In the genomic region with DNA sequence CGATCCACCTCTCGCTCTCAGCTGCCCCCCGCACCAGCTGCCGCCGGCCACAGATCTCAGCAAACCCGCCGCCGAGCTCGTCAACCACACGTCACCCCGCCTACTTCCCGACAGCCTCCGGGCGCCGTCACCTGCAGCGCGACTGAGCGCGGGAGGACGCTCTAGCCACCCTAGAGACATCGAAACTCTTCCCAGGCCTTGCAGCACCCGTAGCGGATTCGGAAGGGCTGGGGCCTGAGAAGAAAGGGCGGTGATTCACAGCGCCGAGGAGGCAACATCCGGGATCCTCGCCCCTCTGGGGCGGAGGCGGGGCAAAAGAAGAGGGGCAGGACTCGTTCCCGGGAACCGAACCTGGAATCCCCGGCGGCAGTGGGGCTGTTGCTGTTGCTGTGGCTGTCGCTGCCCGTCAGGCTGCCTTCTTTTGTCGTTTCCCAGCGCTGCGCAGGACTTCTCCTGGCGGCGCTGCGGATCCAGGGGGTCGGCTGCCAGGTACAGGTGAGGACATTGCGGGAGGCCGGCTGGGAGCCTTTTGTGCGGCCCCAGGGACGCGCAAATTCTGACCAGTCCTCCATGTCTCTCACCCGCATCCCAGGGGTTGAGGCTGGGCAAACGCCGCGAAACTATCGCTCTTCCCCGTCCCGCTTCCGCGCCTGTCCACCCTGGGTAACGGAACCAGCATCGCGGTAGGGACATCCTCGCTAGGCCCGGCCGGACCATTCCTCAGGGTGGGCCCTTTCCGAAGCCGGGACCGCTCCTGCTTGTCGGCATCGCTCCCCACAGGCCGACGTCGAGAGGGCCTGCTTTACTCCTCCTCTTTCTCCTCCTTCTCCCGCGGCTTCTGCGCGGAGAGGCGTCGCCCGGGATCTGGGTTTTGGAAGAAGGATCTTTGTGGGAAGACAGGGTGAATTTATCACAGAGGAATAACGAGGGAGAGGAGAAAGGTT, we compare ENCODE assay signal across 1 cellular context.
TF ChIP-seq lines count a peak whose summit lies in the region.

A gene (plus strand): TSS at position 331 of the 944 bp plus-strand sequence. CDS start 9,443 bp downstream, outside the sequence.
A gene with protein sequence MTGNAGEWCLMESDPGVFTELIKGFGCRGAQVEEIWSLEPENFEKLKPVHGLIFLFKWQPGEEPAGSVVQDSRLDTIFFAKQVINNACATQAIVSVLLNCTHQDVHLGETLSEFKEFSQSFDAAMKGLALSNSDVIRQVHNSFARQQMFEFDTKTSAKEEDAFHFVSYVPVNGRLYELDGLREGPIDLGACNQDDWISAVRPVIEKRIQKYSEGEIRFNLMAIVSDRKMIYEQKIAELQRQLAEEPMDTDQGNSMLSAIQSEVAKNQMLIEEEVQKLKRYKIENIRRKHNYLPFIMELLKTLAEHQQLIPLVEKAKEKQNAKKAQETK (minus strand): TSS at position 79 of the 944 bp plus-strand sequence. CDS start 100 bp downstream, outside the sequence.

TF ChIP-seq in K562, 482 proteins besides CTCF, POLR2A, EP300 and RAD21 (continued from another document and continues in another):
- TF ChIP-seq, protein P1, sequence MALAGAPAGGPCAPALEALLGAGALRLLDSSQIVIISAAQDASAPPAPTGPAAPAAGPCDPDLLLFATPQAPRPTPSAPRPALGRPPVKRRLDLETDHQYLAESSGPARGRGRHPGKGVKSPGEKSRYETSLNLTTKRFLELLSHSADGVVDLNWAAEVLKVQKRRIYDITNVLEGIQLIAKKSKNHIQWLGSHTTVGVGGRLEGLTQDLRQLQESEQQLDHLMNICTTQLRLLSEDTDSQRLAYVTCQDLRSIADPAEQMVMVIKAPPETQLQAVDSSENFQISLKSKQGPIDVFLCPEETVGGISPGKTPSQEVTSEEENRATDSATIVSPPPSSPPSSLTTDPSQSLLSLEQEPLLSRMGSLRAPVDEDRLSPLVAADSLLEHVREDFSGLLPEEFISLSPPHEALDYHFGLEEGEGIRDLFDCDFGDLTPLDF (CRISPR knock-in tag; IDR thresholded peaks at IDR 0.05), result peak; percentile 95
- TF ChIP-seq HMGN3 (IDR thresholded peaks at IDR 0.05; ENCODE audit: borderline replicate concordance, extremely low read depth, insufficient read length, low read depth, low read length) (peak; percentile 98), HDAC2 (IDR thresholded peaks at IDR 0.05) (peak; percentile 64), SMARCB1 (IDR thresholded peaks at IDR 0.05; ENCODE audit: insufficient read length, low read depth) (no peak), ZNF197 (CRISPR knock-in tag; IDR thresholded peaks at IDR 0.05; ENCODE audit: low read depth) (no peak), ZNF785 (CRISPR knock-in tag; IDR thresholded peaks at IDR 0.05) (no peak), NR3C1 (CRISPR knock-in tag; IDR thresholded peaks at IDR 0.05) (peak; percentile 71; the same call in 1 of the 2 replicates), FIP1L1 (IDR thresholded peaks at IDR 0.05; ENCODE audit: low read depth, low read length, poor library complexity, severe bottlenecking) (peak; percentile 71), CHCHD3 (CRISPR knock-in tag; IDR thresholded peaks at IDR 0.05) (peak; percentile 82; the same call in 1 of the 2 replicates), LCOR (CRISPR knock-in tag; IDR thresholded peaks at IDR 0.05) (peak; percentile 94), CBX5 (IDR thresholded peaks at IDR 0.05; ENCODE audit: borderline replicate concordance, low read depth) (peak; percentile 84; the same call in 1 of the 2 replicates), NRF1 (conservative IDR thresholded peaks at IDR 0.05 in 1 of 2, IDR thresholded peaks at IDR 0.05 in 1 of 2) (peak; percentile 69 to 78), PRPF4 (IDR thresholded peaks at IDR 0.05; ENCODE audit: insufficient read depth, low read depth, low read length, poor library complexity, severe bottlenecking) (peak; percentile 81), PHB2 (IDR thresholded peaks at IDR 0.05; ENCODE audit: low read depth) (no peak), NCOA4 (IDR thresholded peaks at IDR 0.05; ENCODE audit: partially characterized antibody) (no peak), MEF2A (IDR thresholded peaks at IDR 0.05; ENCODE audit: control insufficient read depth, low read depth, low read length) (peak; percentile 41; the same call in 1 of the 2 replicates), ZNF384 (IDR thresholded peaks at IDR 0.05; ENCODE audit: low read depth, low read length) (no peak), TEAD1 (CRISPR knock-in tag; IDR thresholded peaks at IDR 0.05) (peak in 1 of 2 experiments; percentile 73; a peak in 2 of 4 replicates), SPI1 (IDR thresholded peaks at IDR 0.05; ENCODE audit: borderline replicate concordance, low read depth, low read length) (0 out of 2 replicates have a peak, but pooled peaks have one; percentile 12), KLF10 (CRISPR knock-in tag; IDR thresholded peaks at IDR 0.05) (no peak), NR4A1 (CRISPR knock-in tag; IDR thresholded peaks at IDR 0.05) (0 out of 2 replicates have a peak, but pooled peaks have one; percentile 60), NR4A1 (tag; IDR thresholded peaks at IDR 0.05) (no peak), HLTF (IDR thresholded peaks at IDR 0.05) (peak; percentile 76), MTA1 (IDR thresholded peaks at IDR 0.05; ENCODE audit: borderline replicate concordance) (peak; percentile 97), RNF2 (IDR thresholded peaks at IDR 0.05) (peak; percentile 96), FOXA1 (IDR thresholded peaks at IDR 0.05; ENCODE audit: borderline replicate concordance) (no peak), SMARCA4 (IDR thresholded peaks at IDR 0.05) (peak; percentile 15; the same call in 1 of the 2 replicates), PTTG1 (tag; IDR thresholded peaks at IDR 0.05; ENCODE audit: low read depth) (no peak), RB1 (IDR thresholded peaks at IDR 0.05; ENCODE audit: low read depth) (peak; percentile 97), HCFC1 (IDR thresholded peaks at IDR 0.05; ENCODE audit: low read depth, low read length) (peak; percentile 92), MAZ (CRISPR knock-in tag; conservative IDR thresholded peaks at IDR 0.05 in 1 of 2, IDR thresholded peaks at IDR 0.05 in 1 of 2) (peak; percentile 91 to 93), XRCC3 (IDR thresholded peaks at IDR 0.05) (no peak)
- TF ChIP-seq, protein P2, sequence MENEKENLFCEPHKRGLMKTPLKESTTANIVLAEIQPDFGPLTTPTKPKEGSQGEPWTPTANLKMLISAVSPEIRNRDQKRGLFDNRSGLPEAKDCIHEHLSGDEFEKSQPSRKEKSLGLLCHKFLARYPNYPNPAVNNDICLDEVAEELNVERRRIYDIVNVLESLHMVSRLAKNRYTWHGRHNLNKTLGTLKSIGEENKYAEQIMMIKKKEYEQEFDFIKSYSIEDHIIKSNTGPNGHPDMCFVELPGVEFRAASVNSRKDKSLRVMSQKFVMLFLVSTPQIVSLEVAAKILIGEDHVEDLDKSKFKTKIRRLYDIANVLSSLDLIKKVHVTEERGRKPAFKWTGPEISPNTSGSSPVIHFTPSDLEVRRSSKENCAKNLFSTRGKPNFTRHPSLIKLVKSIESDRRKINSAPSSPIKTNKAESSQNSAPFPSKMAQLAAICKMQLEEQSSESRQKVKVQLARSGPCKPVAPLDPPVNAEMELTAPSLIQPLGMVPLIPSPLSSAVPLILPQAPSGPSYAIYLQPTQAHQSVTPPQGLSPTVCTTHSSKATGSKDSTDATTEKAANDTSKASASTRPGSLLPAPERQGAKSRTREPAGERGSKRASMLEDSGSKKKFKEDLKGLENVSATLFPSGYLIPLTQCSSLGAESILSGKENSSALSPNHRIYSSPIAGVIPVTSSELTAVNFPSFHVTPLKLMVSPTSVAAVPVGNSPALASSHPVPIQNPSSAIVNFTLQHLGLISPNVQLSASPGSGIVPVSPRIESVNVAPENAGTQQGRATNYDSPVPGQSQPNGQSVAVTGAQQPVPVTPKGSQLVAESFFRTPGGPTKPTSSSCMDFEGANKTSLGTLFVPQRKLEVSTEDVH (IDR thresholded peaks at IDR 0.05; ENCODE audit: low read depth, partially characterized antibody), result peak; percentile 98
- TF ChIP-seq, protein P3, sequence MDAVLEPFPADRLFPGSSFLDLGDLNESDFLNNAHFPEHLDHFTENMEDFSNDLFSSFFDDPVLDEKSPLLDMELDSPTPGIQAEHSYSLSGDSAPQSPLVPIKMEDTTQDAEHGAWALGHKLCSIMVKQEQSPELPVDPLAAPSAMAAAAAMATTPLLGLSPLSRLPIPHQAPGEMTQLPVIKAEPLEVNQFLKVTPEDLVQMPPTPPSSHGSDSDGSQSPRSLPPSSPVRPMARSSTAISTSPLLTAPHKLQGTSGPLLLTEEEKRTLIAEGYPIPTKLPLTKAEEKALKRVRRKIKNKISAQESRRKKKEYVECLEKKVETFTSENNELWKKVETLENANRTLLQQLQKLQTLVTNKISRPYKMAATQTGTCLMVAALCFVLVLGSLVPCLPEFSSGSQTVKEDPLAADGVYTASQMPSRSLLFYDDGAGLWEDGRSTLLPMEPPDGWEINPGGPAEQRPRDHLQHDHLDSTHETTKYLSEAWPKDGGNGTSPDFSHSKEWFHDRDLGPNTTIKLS (IDR thresholded peaks at IDR 0.05; ENCODE audit: borderline replicate concordance, low read depth), result peak; percentile 88; the same call in 1 of the 2 replicates
- TF ChIP-seq, protein P4, sequence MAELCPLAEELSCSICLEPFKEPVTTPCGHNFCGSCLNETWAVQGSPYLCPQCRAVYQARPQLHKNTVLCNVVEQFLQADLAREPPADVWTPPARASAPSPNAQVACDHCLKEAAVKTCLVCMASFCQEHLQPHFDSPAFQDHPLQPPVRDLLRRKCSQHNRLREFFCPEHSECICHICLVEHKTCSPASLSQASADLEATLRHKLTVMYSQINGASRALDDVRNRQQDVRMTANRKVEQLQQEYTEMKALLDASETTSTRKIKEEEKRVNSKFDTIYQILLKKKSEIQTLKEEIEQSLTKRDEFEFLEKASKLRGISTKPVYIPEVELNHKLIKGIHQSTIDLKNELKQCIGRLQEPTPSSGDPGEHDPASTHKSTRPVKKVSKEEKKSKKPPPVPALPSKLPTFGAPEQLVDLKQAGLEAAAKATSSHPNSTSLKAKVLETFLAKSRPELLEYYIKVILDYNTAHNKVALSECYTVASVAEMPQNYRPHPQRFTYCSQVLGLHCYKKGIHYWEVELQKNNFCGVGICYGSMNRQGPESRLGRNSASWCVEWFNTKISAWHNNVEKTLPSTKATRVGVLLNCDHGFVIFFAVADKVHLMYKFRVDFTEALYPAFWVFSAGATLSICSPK (IDR thresholded peaks at IDR 0.05; ENCODE audit: borderline replicate concordance), result no peak
- TF ChIP-seq, protein P5, sequence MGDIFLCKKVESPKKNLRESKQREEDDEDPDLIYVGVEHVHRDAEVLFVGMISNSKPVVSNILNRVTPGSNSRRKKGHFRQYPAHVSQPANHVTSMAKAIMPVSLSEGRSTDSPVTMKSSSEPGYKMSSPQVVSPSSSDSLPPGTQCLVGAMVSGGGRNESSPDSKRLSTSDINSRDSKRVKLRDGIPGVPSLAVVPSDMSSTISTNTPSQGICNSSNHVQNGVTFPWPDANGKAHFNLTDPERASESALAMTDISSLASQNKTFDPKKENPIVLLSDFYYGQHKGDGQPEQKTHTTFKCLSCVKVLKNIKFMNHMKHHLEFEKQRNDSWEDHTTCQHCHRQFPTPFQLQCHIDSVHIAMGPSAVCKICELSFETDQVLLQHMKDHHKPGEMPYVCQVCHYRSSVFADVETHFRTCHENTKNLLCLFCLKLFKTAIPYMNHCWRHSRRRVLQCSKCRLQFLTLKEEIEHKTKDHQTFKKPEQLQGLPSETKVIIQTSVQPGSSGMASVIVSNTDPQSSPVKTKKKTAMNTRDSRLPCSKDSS (IDR thresholded peaks at IDR 0.05; ENCODE audit: low read depth, partially characterized antibody), result no peak
- TF ChIP-seq, protein P6, sequence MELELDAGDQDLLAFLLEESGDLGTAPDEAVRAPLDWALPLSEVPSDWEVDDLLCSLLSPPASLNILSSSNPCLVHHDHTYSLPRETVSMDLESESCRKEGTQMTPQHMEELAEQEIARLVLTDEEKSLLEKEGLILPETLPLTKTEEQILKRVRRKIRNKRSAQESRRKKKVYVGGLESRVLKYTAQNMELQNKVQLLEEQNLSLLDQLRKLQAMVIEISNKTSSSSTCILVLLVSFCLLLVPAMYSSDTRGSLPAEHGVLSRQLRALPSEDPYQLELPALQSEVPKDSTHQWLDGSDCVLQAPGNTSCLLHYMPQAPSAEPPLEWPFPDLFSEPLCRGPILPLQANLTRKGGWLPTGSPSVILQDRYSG (tag; conservative IDR thresholded peaks at IDR 0.05; ENCODE audit: low read depth), result no peak
- TF ChIP-seq, protein P7, sequence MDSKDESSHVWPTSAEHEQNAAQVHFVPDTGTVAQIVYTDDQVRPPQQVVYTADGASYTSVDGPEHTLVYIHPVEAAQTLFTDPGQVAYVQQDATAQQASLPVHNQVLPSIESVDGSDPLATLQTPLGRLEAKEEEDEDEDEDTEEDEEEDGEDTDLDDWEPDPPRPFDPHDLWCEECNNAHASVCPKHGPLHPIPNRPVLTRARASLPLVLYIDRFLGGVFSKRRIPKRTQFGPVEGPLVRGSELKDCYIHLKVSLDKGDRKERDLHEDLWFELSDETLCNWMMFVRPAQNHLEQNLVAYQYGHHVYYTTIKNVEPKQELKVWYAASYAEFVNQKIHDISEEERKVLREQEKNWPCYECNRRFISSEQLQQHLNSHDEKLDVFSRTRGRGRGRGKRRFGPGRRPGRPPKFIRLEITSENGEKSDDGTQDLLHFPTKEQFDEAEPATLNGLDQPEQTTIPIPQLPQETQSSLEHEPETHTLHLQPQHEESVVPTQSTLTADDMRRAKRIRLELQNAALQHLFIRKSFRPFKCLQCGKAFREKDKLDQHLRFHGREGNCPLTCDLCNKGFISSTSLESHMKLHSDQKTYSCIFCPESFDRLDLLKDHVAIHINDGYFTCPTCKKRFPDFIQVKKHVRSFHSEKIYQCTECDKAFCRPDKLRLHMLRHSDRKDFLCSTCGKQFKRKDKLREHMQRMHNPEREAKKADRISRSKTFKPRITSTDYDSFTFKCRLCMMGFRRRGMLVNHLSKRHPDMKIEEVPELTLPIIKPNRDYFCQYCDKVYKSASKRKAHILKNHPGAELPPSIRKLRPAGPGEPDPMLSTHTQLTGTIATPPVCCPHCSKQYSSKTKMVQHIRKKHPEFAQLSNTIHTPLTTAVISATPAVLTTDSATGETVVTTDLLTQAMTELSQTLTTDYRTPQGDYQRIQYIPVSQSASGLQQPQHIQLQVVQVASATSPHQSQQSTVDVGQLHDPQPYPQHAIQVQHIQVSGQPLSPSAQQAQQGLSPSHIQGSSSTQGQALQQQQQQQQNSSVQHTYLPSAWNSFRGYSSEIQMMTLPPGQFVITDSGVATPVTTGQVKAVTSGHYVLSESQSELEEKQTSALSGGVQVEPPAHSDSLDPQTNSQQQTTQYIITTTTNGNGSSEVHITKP (IDR thresholded peaks at IDR 0.05; ENCODE audit: partially characterized antibody), result peak; percentile 73
